14 cellular contexts compared by ENCODE assay signal in genomic region chr1:147840909-147841308, GRCh38.
A peak's percentile ranks its signal among the peaks of the same experiment; 100 is the strongest.
DNase-seq lines count a peak whose midpoint lies in the region; ATAC-seq and TF ChIP-seq lines count a peak whose summit lies in the region.
"Had no signal": no experiment of that assay in that cellular context is flagged by ENCODE, and none has a peak within 500 bp of the region (broad histone marks: within the 10 kb centered on the region; RNA-seq: fewer than 3 reads in every experiment).

No MANE protein-coding gene starts in this region.

- H3K9me2 ChIP-seq in Karpas-422 (replicated peaks; ENCODE audit: insufficient read depth, low read length): no peaks in the 10 kb centered on the region

- DNase-seq in cardiac muscle cell (ENCODE audit: low read depth in 1 of 2, low spot score in 1 of 2) (no peak), left ventricle myocardium superior (no peak), Karpas-422 (peak; percentile 72), dedifferentiated amniotic fluid mesenchymal stem cell (ENCODE audit: extremely low spot score) (peak; percentile 7), DMS153 treated with DMSO at 0.1 percent for 48 hours (lab: John Stamatoyannopoulos, UW; ENCODE audit: unreplicated experiment) (no peak), foreskin fibroblast (no peak)
- peak; percentile 5 for DNase-seq in stimulated activated naive CD8-positive, alpha-beta T cell treated with anti-CD3 and anti-CD28 coated beads, Interleukin-15, Interleukin-2, amounts not matched to agents 100 U/mL and 50 U/mL, for 24 hours
- DNase-seq: activated CD4-positive, alpha-beta T cell treated with anti-CD3 and anti-CD28 coated beads for 1 hour; anterior cingulate cortex; CD4-positive, alpha-beta memory T cell; immature natural killer cell; NCI-H187 had no signal

- no peaks in the 10 kb centered on the region for H3K36me3 ChIP-seq in cardiac muscle cell
- no peaks in the 10 kb centered on the region for H3K36me3 ChIP-seq in Karpas-422 (ENCODE audit: insufficient read depth, low read length)

- ATAC-seq in left ventricle myocardium superior: no peak
- ATAC-seq in stimulated activated naive CD8-positive, alpha-beta T cell treated with anti-CD3 and anti-CD28 coated beads, Interleukin-15, Interleukin-2, amounts not matched to agents 100 U/mL and 50 U/mL, for 24 hours: peak; percentile 46
- no peak for ATAC-seq in HG03039 (IDR thresholded peaks at IDR 0.05; ENCODE audit: unreplicated experiment)

- peak; percentile 20 for TF ChIP-seq CTCF in cardiac muscle cell (IDR thresholded peaks at IDR 0.05; ENCODE audit: low read depth, low read length)
- TF ChIP-seq CTCF in foreskin fibroblast (IDR thresholded peaks at IDR 0.05; ENCODE audit: low read depth, low read length): no peak

- no peaks in the 10 kb centered on the region for H3K79me2 ChIP-seq in Karpas-422 (ENCODE audit: low read length)

- H3K9me3 ChIP-seq in cardiac muscle cell (ENCODE audit: low read depth): no peaks in the 10 kb centered on the region
- no peaks in the 10 kb centered on the region for H3K9me3 ChIP-seq in Karpas-422 (ENCODE audit: low read length)

- H3K4me1 ChIP-seq in cardiac muscle cell (ENCODE audit: low read depth) (no peaks in the 10 kb centered on the region), Karpas-422 (ENCODE audit: low read length) (no peaks in the 10 kb centered on the region)

- no peaks in the 10 kb centered on the region for H4K20me1 ChIP-seq in Karpas-422 (ENCODE audit: insufficient read depth, low read depth, low read length)

- no peak overlapping the region for H3K4me2 ChIP-seq in Karpas-422 (ENCODE audit: low read depth, low read length, poor library complexity, severe bottlenecking)

- peaks cover 21% of the 10 kb centered on the region for H3K27me3 ChIP-seq in cardiac muscle cell
- peaks cover 3% of the 10 kb centered on the region; the same call in 1 of the 2 replicates for H3K27me3 ChIP-seq in Karpas-422 (ENCODE audit: low read length)

- no peak overlapping the region for H3K4me3 ChIP-seq in cardiac muscle cell
- no peak overlapping the region for H3K4me3 ChIP-seq in Karpas-422 (ENCODE audit: low read length)
- no peak overlapping the region for H3K4me3 ChIP-seq in foreskin fibroblast (ENCODE audit: low read depth in 1 of 2, low read length in 2 of 2)

- intact Hi-C loops in left ventricle myocardium superior (cut with micrococcal nuclease): no loop called here

- H3K9ac ChIP-seq in Karpas-422 (ENCODE audit: low read length): no peak overlapping the region

- H3K27ac ChIP-seq in cardiac muscle cell (no peak overlapping the region), Karpas-422 (ENCODE audit: low read length) (no peak overlapping the region)
- H3K27ac ChIP-seq: RWPE1 had no signal

- no peak overlapping the region for H2AFZ ChIP-seq in Karpas-422 (ENCODE audit: low read length)

Comparison
In these comparisons a context has a peak if more than half of its experiments do, and no peak if none do; other contexts are left out.
1. DNase-seq: peak in Karpas-422 (single experiment), dedifferentiated amniotic fluid mesenchymal stem cell (single experiment) and stimulated activated naive CD8-positive, alpha-beta T cell treated with anti-CD3 and anti-CD28 coated beads, Interleukin-15, Interleukin-2, amounts not matched to agents 100 U/mL and 50 U/mL, for 24 hours (single experiment); none in cardiac muscle cell (0 of 2), left ventricle myocardium superior (single experiment), DMS153 treated with DMSO at 0.1 percent for 48 hours (single experiment) and foreskin fibroblast (0 of 2).